In genomic region chr7:81447351-81447952, GRCh38 we compare ENCODE assay signal across 9 cellular contexts.
DNase-seq lines count a peak whose midpoint lies in the region; ATAC-seq, FAIRE-seq and TF ChIP-seq lines count a peak whose summit lies in the region.
"Had no signal": no experiment of that assay in that cellular context is flagged by ENCODE, and none has a peak within 500 bp of the region (broad histone marks: within the 10 kb centered on the region; RNA-seq: fewer than 3 reads in every experiment).

No MANE protein-coding gene starts in this region.

- H3K36me3 Mint-ChIP-seq in WTC11, result no peaks in the 10 kb centered on the region
- H3K36me3 Mint-ChIP-seq in T-cell, result no peaks in the 10 kb centered on the region

- H3K27me3 Mint-ChIP-seq in WTC11 (ENCODE audit: low read depth) (no peaks in the 10 kb centered on the region), T-cell (no peaks in the 10 kb centered on the region)

- no peaks in the 10 kb centered on the region for H3K9me3 ChIP-seq in keratinocyte (ENCODE audit: control insufficient read depth, low read depth, low read length)
- H3K9me3 ChIP-seq: SJSA1 had no signal

- no peak overlapping the region for H3K4me3 ChIP-seq in keratinocyte (ENCODE audit: control insufficient read depth in 2 of 3, extremely low read depth in 1 of 3, insufficient read depth in 2 of 3, low read depth in 1 of 3, low read length in 3 of 3)
- H3K4me3 ChIP-seq: SJSA1 had no signal

- ATAC-seq in WTC11, result peak; percentile 92
- ATAC-seq in GM21576 (IDR thresholded peaks at IDR 0.05; ENCODE audit: unreplicated experiment), result no peak
- no peak for ATAC-seq in T-cell (replicated peaks in 1 of 4)
- ATAC-seq in HG03025 (IDR thresholded peaks at IDR 0.05; ENCODE audit: low FRiP score, unreplicated experiment), result no peak

- H3K9me3 Mint-ChIP-seq in WTC11, result peaks cover 8% of the 10 kb centered on the region; the same call in 1 of the 2 replicates
- peaks cover 0 to 3% (median 1%) of the 10 kb centered on the region in 3 donors for H3K9me3 Mint-ChIP-seq in T-cell

- H3K4me2 ChIP-seq in keratinocyte (ENCODE audit: control insufficient read depth, extremely low read depth, insufficient read depth, low read depth, low read length), result no peak overlapping the region

- H3K36me3 ChIP-seq in keratinocyte (ENCODE audit: control insufficient read depth in 2 of 2, extremely low read depth in 1 of 2, insufficient read depth in 2 of 2, low read length in 2 of 2), result no peaks in the 10 kb centered on the region
- H3K36me3 ChIP-seq: SJSA1 had no signal

- peak; percentile 28 for DNase-seq in NCI-H1417 treated with DMSO at 0.1 percent for 48 hours (lab: John Stamatoyannopoulos, UW)
- no peak for DNase-seq in WTC11 (ENCODE audit: low spot score)
- peak; percentile 9 for DNase-seq in keratinocyte (ENCODE audit: low read depth, low spot score)
- no peak for DNase-seq in T-cell
- DNase-seq in retina, result no peak

- H3K27me3 ChIP-seq in keratinocyte (ENCODE audit: control insufficient read depth, extremely low read depth, insufficient read depth, low read length), result no peaks in the 10 kb centered on the region
- H3K27me3 ChIP-seq: SJSA1 had no signal

- H3K4me1 Mint-ChIP-seq in WTC11, result no peaks in the 10 kb centered on the region
- no peaks in the 10 kb centered on the region for H3K4me1 Mint-ChIP-seq in T-cell

- H3K9ac ChIP-seq in keratinocyte (ENCODE audit: control insufficient read depth, extremely low read depth, insufficient read depth, low read length), result no peak overlapping the region

- no peak overlapping the region for H2AFZ ChIP-seq in keratinocyte (ENCODE audit: control insufficient read depth, low read length)

- CTCF ChIA-PET in WTC11 (lab: Charles Lee), result interaction anchor here (1.0 kb wide), 1 partner anchor 9 kb away, joined by 4 read pairs; no protein-coding TSS in a partner anchor
- CTCF ChIA-PET in T-cell (lab: Charles Lee), result no interaction called here

- POLR2A ChIA-PET in WTC11 (lab: Charles Lee) (no interaction called here), T-cell (lab: Charles Lee) (no interaction called here)

- H4K20me1 ChIP-seq in keratinocyte (ENCODE audit: control insufficient read depth, extremely low read depth, insufficient read depth, low read length), result no peaks in the 10 kb centered on the region

- H3K27ac Mint-ChIP-seq in WTC11, result no peak overlapping the region
- no peak overlapping the region for H3K27ac Mint-ChIP-seq in T-cell

- H3K4me1 ChIP-seq in keratinocyte (ENCODE audit: control insufficient read depth, extremely low read depth, insufficient read depth, low read length), result no peaks in the 10 kb centered on the region
- H3K4me1 ChIP-seq: SJSA1 had no signal

- no peak overlapping the region for H3K27ac ChIP-seq in keratinocyte (ENCODE audit: control insufficient read depth, insufficient read depth, low read length)
- H3K27ac ChIP-seq: SJSA1 had no signal

- FAIRE-seq in G401.6 (lab: Jason Lieb, UNC) (peak; percentile 99), keratinocyte (lab: Jason Lieb, UNC) (peak; percentile 84)

- no peak overlapping the region for H3K4me3 Mint-ChIP-seq in WTC11
- H3K4me3 Mint-ChIP-seq in T-cell, result no peak overlapping the region

- dilution Hi-C loops in keratinocyte (cut with MboI; ENCODE audit: extremely low pct_ligation_motif_present, low sequenced_read_pairs), result no loop called here

- no peaks in the 10 kb centered on the region for H3K9me1 ChIP-seq in keratinocyte (ENCODE audit: control insufficient read depth, extremely low read depth, insufficient read depth, low read length)

- no peaks in the 10 kb centered on the region for H3K79me2 ChIP-seq in keratinocyte (ENCODE audit: control insufficient read depth, insufficient read depth, low read length)

- TF ChIP-seq CTCF in WTC11 (IDR thresholded peaks at IDR 0.05) (0 out of 2 replicates have a peak, but pooled peaks have one; percentile 19), keratinocyte (optimal IDR thresholded peaks at IDR 0.05 in 1 of 3, IDR thresholded peaks at IDR 0.05 in 1 of 3, conservative IDR thresholded peaks at IDR 0.05 in 1 of 3; ENCODE audit: extremely low read depth in 1 of 3, insufficient read depth in 2 of 3, low read length in 3 of 3) (peak; percentile 51 to 70 (median 51))

TF ChIP-seq in WTC11, 78 proteins besides CTCF, POLR2A, EP300 and RAD21:
- no peak for TF ChIP-seq ZNF138 (CRISPR knock-in tag; conservative IDR thresholded peaks at IDR 0.05)
- TF ChIP-seq NR3C1 (CRISPR knock-in tag; conservative IDR thresholded peaks at IDR 0.05; ENCODE audit: low read depth), result no peak

Comparison
In these comparisons a context has a peak if more than half of its experiments do, and no peak if none do; other contexts are left out.
1. DNase-seq: peak in NCI-H1417 treated with DMSO at 0.1 percent for 48 hours (single experiment) and keratinocyte (single experiment); none in WTC11 (single experiment), T-cell (0 of 34) and retina (single experiment).